36 cellular contexts compared by ENCODE assay signal in genomic region chr4:107166181-107166580, GRCh38.
"Had no signal": no experiment of that assay in that cellular context is flagged by ENCODE, and none has a peak within 500 bp of the region (broad histone marks: within the 10 kb centered on the region; RNA-seq: fewer than 3 reads in every experiment).

No MANE protein-coding gene starts in this region.

- H3K27me3 ChIP-seq: adrenal gland, cardiac muscle cell, colonic mucosa had no signal

- H3K4me1 Mint-ChIP-seq: activated B cell treated with CpG ODN at 0.5 μM for 24 hours; activated CD4-positive, alpha-beta T cell treated with anti-CD3 and anti-CD28 coated beads, Interleukin-2, amount 10 ng/mL, durations not matched to agents 24 days and 14 days; activated naive CD8-positive, alpha-beta T cell treated with anti-CD3 and anti-CD28 coated beads for 36 hours; activated T-helper 17 cell treated with anti-CD3 and anti-CD28 coated beads, Interleukin-2, amount 50 U/mL, for 72 hours; brain; central memory CD8-positive, alpha-beta T cell had no signal

- H3K9me3 ChIP-seq: colonic mucosa had no signal

- H3K4me3 Mint-ChIP-seq: activated B cell treated with CpG ODN at 0.5 μM for 24 hours; activated CD4-positive, alpha-beta memory T cell treated with anti-CD3 and anti-CD28 coated beads for 36 hours; activated CD4-positive, alpha-beta T cell treated with anti-CD3 and anti-CD28 coated beads, Interleukin-2, amount 10 ng/mL, durations not matched to agents 24 days and 14 days; activated CD8-positive, alpha-beta T cell treated with anti-CD3 and anti-CD28 coated beads for 36 hours; activated naive CD4-positive, alpha-beta T cell treated with anti-CD3 and anti-CD28 coated beads for 36 hours; activated naive CD8-positive, alpha-beta T cell treated with anti-CD3 and anti-CD28 coated beads for 36 hours; activated T-cell treated with anti-CD3 and anti-CD28 coated beads, Interleukin-2, amount 50 U/mL, for 4 hours; activated T-cell treated with anti-CD3 and anti-CD28 coated beads, Interleukin-2, amount 50 U/mL, for 72 hours; activated T-helper 1 cell treated with anti-CD3 and anti-CD28 coated beads, Interleukin-12 subunit alpha, Interleukin-12 subunit beta, Interleukin-2, Interleukin-4 antibody, amounts not matched to agents 30 ng/mL and 10 ng/mL and 1 ng/mL, durations not matched to agents 14 hours and 24 hours and 36 hours; activated T-helper 17 cell treated with anti-CD3 and anti-CD28 coated beads, Interleukin-2, amount 50 U/mL, for 72 hours; brain; central memory CD8-positive, alpha-beta T cell; T-helper 2 cell treated with Interferon-gamma antibody and Interleukin-4, amounts not matched to agents 5 μg/mL and 100 μg/mL, for 36 hours had no signal

- ATAC-seq: activated CD8-positive, alpha-beta T cell treated with anti-CD3 and anti-CD28 coated beads for 36 hours; activated naive CD4-positive, alpha-beta T cell treated with anti-CD3 and anti-CD28 coated beads, Interleukin-2, amount 50 U/mL, for 72 hours; activated T-cell treated with anti-CD3 and anti-CD28 coated beads, Interleukin-2, amount 50 U/mL, for 4 hours; activated T-cell treated with anti-CD3 and anti-CD28 coated beads, Interleukin-2, amount 50 U/mL, for 72 hours; activated T-helper 17 cell treated with anti-CD3 and anti-CD28 coated beads, Interleukin-2, amount 50 U/mL, for 72 hours had no signal

- H3K27ac ChIP-seq: adrenal gland, cardiac muscle cell, colonic mucosa, VCaP had no signal

- H3K4me1 ChIP-seq: adrenal gland, colonic mucosa had no signal

- H3K9me3 Mint-ChIP-seq: activated CD4-positive, alpha-beta T cell treated with anti-CD3 and anti-CD28 coated beads, Interleukin-2, amount 10 ng/mL, durations not matched to agents 24 days and 14 days had no signal

- H3K36me3 Mint-ChIP-seq: activated CD4-positive, alpha-beta memory T cell treated with anti-CD3 and anti-CD28 coated beads for 36 hours; activated naive CD8-positive, alpha-beta T cell treated with anti-CD3 and anti-CD28 coated beads for 36 hours; brain had no signal

- DNase-seq: activated B cell treated with CpG ODN at 0.5 μM for 24 hours; activated CD4-positive, alpha-beta memory T cell treated with anti-CD3 and anti-CD28 coated beads for 36 hours; activated CD4-positive, alpha-beta T cell treated with anti-CD3 and anti-CD28 coated beads for 4 hours; activated CD4-positive, alpha-beta T cell treated with anti-CD3 and anti-CD28 coated beads, Interleukin-2, amount 10 ng/mL, durations not matched to agents 24 days and 14 days; activated CD4-positive, alpha-beta T cell treated with anti-CD3 and anti-CD28 coated beads, Interleukin-2, amount 50 U/mL, for 1 hour; activated CD4-positive, alpha-beta T cell treated with anti-CD3 and anti-CD28 coated beads, Interleukin-2, amount 50 U/mL, for 4 hours; activated CD4-positive, CD25-positive, alpha-beta regulatory T cell treated with anti-CD3 and anti-CD28 coated beads, Interleukin-2, amount 50 U/mL, for 72 hours; activated CD8-positive, alpha-beta memory T cell treated with anti-CD3 and anti-CD28 coated beads, Interleukin-2, amount 50 U/mL, for 4 hours; activated CD8-positive, alpha-beta T cell treated with anti-CD3 and anti-CD28 coated beads for 36 hours; activated effector memory CD4-positive, alpha-beta T cell treated with anti-CD3 and anti-CD28 coated beads, Interleukin-2, amount 50 U/mL, for 16 hours; activated gamma-delta T cell treated with Interleukin-2 at 50 U/mL for 16 hours; activated naive CD4-positive, alpha-beta T cell; activated naive CD4-positive, alpha-beta T cell treated with anti-CD3 and anti-CD28 coated beads for 36 hours; activated naive CD4-positive, alpha-beta T cell treated with anti-CD3 and anti-CD28 coated beads, Interleukin-2, amount 50 U/mL, for 16 hours; activated naive CD8-positive, alpha-beta T cell treated with anti-CD3 and anti-CD28 coated beads for 36 hours; activated T-cell treated with anti-CD3 and anti-CD28 coated beads for 4 hours; activated T-cell treated with anti-CD3 and anti-CD28 coated beads, Interleukin-2, amount 50 U/mL, for 1 hour; activated T-cell treated with anti-CD3 and anti-CD28 coated beads, Interleukin-2, amount 50 U/mL, for 4 hours; activated T-cell treated with anti-CD3 and anti-CD28 coated beads, Interleukin-2, amount 50 U/mL, for 72 hours; adrenal gland; amniotic stem cell; aorta; caudate nucleus; cerebellar nuclear complex; colonic mucosa; T-helper 2 cell; T-helper 9 cell had no signal

- H3K4me3 ChIP-seq: adrenal gland, cardiac muscle cell, colonic mucosa had no signal

- H3K27ac Mint-ChIP-seq: activated B cell treated with CpG ODN at 0.5 μM for 24 hours; activated CD4-positive, alpha-beta memory T cell treated with anti-CD3 and anti-CD28 coated beads for 36 hours; activated CD4-positive, alpha-beta T cell treated with anti-CD3 and anti-CD28 coated beads, Interleukin-2, amount 10 ng/mL, durations not matched to agents 24 days and 14 days; activated CD8-positive, alpha-beta T cell treated with anti-CD3 and anti-CD28 coated beads for 36 hours; activated naive CD4-positive, alpha-beta T cell treated with anti-CD3 and anti-CD28 coated beads for 36 hours; activated naive CD4-positive, alpha-beta T cell treated with anti-CD3 and anti-CD28 coated beads, Interleukin-2, amount 50 U/mL, for 72 hours; activated naive CD8-positive, alpha-beta T cell treated with anti-CD3 and anti-CD28 coated beads for 36 hours; activated T-cell treated with anti-CD3 and anti-CD28 coated beads, Interleukin-2, amount 50 U/mL, for 72 hours; activated T-helper 1 cell treated with anti-CD3 and anti-CD28 coated beads, Interleukin-12 subunit alpha, Interleukin-12 subunit beta, Interleukin-2, Interleukin-4 antibody, amounts not matched to agents 30 ng/mL and 10 ng/mL and 1 ng/mL, durations not matched to agents 14 hours and 24 hours and 36 hours; activated T-helper 17 cell treated with anti-CD3 and anti-CD28 coated beads, Interleukin-2, amount 50 U/mL, for 72 hours; brain; T-helper 2 cell treated with Interferon-gamma antibody and Interleukin-4, amounts not matched to agents 5 μg/mL and 100 μg/mL, for 36 hours had no signal

- H3K27me3 Mint-ChIP-seq: activated B cell treated with CpG ODN at 0.5 μM for 24 hours; activated CD4-positive, alpha-beta memory T cell treated with anti-CD3 and anti-CD28 coated beads for 36 hours; activated CD4-positive, alpha-beta T cell treated with anti-CD3 and anti-CD28 coated beads, Interleukin-2, amount 10 ng/mL, durations not matched to agents 24 days and 14 days; activated CD8-positive, alpha-beta T cell treated with anti-CD3 and anti-CD28 coated beads for 36 hours; activated naive CD8-positive, alpha-beta T cell treated with anti-CD3 and anti-CD28 coated beads for 36 hours; activated T-helper 17 cell treated with anti-CD3 and anti-CD28 coated beads, Interleukin-2, amount 50 U/mL, for 72 hours; brain; central memory CD8-positive, alpha-beta T cell had no signal

- H3K36me3 ChIP-seq: adrenal gland, cardiac muscle cell, colonic mucosa had no signal

- FAIRE-seq: bronchial epithelial cell had no signal
